In the genomic region with DNA sequence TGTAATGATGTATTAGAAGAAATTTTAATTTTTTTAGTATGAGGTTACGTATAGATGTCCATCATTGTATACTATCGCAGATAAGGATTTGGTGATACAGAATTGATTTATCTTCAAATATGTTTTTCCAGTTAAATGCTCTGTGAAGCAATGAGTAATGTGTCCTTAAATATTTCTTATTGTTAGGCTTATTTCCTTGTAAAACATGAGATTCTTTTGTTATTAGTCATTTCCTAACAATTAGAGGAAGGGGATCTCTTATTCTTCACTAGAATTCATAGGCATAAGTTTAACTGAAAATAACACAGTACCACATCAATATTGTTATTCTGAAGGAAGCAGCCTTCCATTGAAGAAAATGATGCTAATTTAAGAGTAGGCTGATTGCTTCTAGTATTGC, we compare ENCODE assay signal across 16 cellular contexts. TPM values are rescaled to one million over a fixed set of nuclear protein-coding genes. Genes with fewer than 3 reads are reported as not detected.
DNase-seq lines count a peak whose midpoint lies in the region; ATAC-seq, FAIRE-seq and TF ChIP-seq lines count a peak whose summit lies in the region.
"Had no signal": no experiment of that assay in that cellular context is flagged by ENCODE, and none has a peak within 500 bp of the region (broad histone marks: within the 10 kb centered on the region; RNA-seq: fewer than 3 reads in every experiment).

No MANE protein-coding gene starts in this region.

- SMC1A ChIA-PET in GM12878 (lab: Charles Lee; ENCODE audit: uncharacterized antibody, unreplicated experiment), result interaction anchor here (1.0 to 2.3 kb wide), 3 partner anchors 11 to 45 kb away, joined by 3 to 7 read pairs (median 4); no protein-coding TSS in a partner anchor

- CTCF ChIA-PET in GM12878 (lab: Yijun Ruan, JAX), result no interaction called here

- peaks cover 31% of the 10 kb centered on the region for H3K36me3 ChIP-seq in RWPE2 (ENCODE audit: low read depth)
- no peaks in the 10 kb centered on the region for H3K36me3 ChIP-seq in GM12878 (ENCODE audit: control insufficient read depth in 2 of 2, insufficient read depth in 2 of 2, low read length in 1 of 2)
- H3K36me3 ChIP-seq: BLaER1 treated with 17β-estradiol and CSF1 and Interleukin-3, amounts not matched to agents 10 nM and 100 nM had no signal

- RAD21 ChIA-PET in GM12878 (lab: Charles Lee; ENCODE audit: unreplicated experiment), result no interaction called here

- no peak overlapping the region for H3K9ac ChIP-seq in GM12878 (ENCODE audit: control insufficient read depth, insufficient read depth, low read length)
- H3K9ac ChIP-seq: BLaER1 treated with 17β-estradiol and CSF1 and Interleukin-3, amounts not matched to agents 10 nM and 100 nM had no signal

- H4K20me1 ChIP-seq in GM12878 (ENCODE audit: control insufficient read depth, insufficient read depth), result no peaks in the 10 kb centered on the region
- H4K20me1 ChIP-seq: BLaER1 treated with 17β-estradiol and CSF1 and Interleukin-3, amounts not matched to agents 10 nM and 100 nM had no signal

- no peak for TF ChIP-seq EP300 in GM12878 (IDR thresholded peaks at IDR 0.05; ENCODE audit: borderline replicate concordance in 1 of 2, control insufficient read depth in 1 of 2, low read depth in 2 of 2, low read length in 2 of 2)

- TF ChIP-seq RAD21 in GM12878 (IDR thresholded peaks at IDR 0.05; ENCODE audit: insufficient read depth, low read depth, low read length), result no peak

- H3K27me3 ChIP-seq in RWPE2 (ENCODE audit: insufficient read depth, poor library complexity, severe bottlenecking), result no peaks in the 10 kb centered on the region
- H3K27me3 ChIP-seq in GM12878 (replicated peaks in 1 of 2; ENCODE audit: control insufficient read depth in 2 of 2, insufficient read depth in 2 of 2, low read length in 1 of 2), result no peaks in the 10 kb centered on the region
- H3K27me3 ChIP-seq: BLaER1 treated with 17β-estradiol and CSF1 and Interleukin-3, amounts not matched to agents 10 nM and 100 nM had no signal

- TF ChIP-seq CTCF in RWPE2 (IDR thresholded peaks at IDR 0.05; ENCODE audit: poor library complexity, severe bottlenecking), result no peak
- TF ChIP-seq CTCF in GM12878 (IDR thresholded peaks at IDR 0.05 in 2 of 3, conservative IDR thresholded peaks at IDR 0.05 in 1 of 3; ENCODE audit: control insufficient read depth in 2 of 3, extremely low read depth in 1 of 3, insufficient read depth in 1 of 3, low read depth in 3 of 3, low read length in 3 of 3), result no peak
- no peak for TF ChIP-seq CTCF in D721Med (IDR thresholded peaks at IDR 0.05; ENCODE audit: insufficient read depth, missing control alignments)

- in situ Hi-C loops in GM12878 (cut with MboI), result no loop called here

- peak; percentile 33 for DNase-seq in ELR (ENCODE audit: low read depth)
- no peak for DNase-seq in RWPE2 (ENCODE audit: low spot score)
- DNase-seq in GM12878 (ENCODE audit: low read depth, low spot score), result no peak
- DNase-seq in pulmonary artery endothelial cell (ENCODE audit: low read depth, low spot score), result peak; percentile 51
- no peak for DNase-seq in D721Med (ENCODE audit: insufficient read length, low spot score)
- DNase-seq in T1000 (lab: John Stamatoyannopoulos, UW), result no peak
- no peak for DNase-seq in NK-92 treated with Interleukin-12 subunit alpha and Interleukin-12 subunit beta, amount 100 ng/mL, for 24 hours (lab: John Stamatoyannopoulos, UW)
- DNase-seq in NCI-H146 (lab: John Stamatoyannopoulos, UW), result no peak
- DNase-seq: ACHN; CD4-positive, CD25-positive, alpha-beta regulatory T cell; DMS 273 treated with DMSO at 0.1 percent for 48 hours; GOT3; H9 had no signal

- H2AFZ ChIP-seq in GM12878 (ENCODE audit: control insufficient read depth, low read depth, low read length), result no peak overlapping the region

- FAIRE-seq in GM12878 (lab: Jason Lieb, UNC) (peak; percentile 35), D721Med (lab: Jason Lieb, UNC) (no peak)
- FAIRE-seq: GM12892, GM19239 had no signal

- ATAC-seq in RWPE2 (ENCODE audit: low read depth), result no peak
- ATAC-seq in GM12878, result no peak

- 98% methylated on average over 2 of the region's 2 CpGs for WGBS in GM12878 (ENCODE audit: insufficient coverage, insufficient replicate concordance, low lambda C conversion rate, missing lambda C conversion rate)

- no peak overlapping the region for H3K4me3 ChIP-seq in RWPE2 (ENCODE audit: severe bottlenecking)
- no peak overlapping the region for H3K4me3 ChIP-seq in GM12878
- H3K4me3 ChIP-seq: BLaER1 treated with 17β-estradiol and CSF1 and Interleukin-3, amounts not matched to agents 10 nM and 100 nM had no signal

- H3K4me1 ChIP-seq in RWPE2 (ENCODE audit: insufficient read depth, poor library complexity, severe bottlenecking) (peaks cover 15% of the 10 kb centered on the region), GM12878 (ENCODE audit: control insufficient read depth, insufficient read depth, low read length) (no peaks in the 10 kb centered on the region)
- H3K4me1 ChIP-seq: BLaER1 treated with 17β-estradiol and CSF1 and Interleukin-3, amounts not matched to agents 10 nM and 100 nM had no signal

- TF ChIP-seq POLR2A in GM12878 (IDR thresholded peaks at IDR 0.05; ENCODE audit: low read depth, low read length), result no peak

- POLR2A ChIA-PET in GM12878 (lab: Charles Lee), result no interaction called here

- H3K9me3 ChIP-seq in RWPE2 (ENCODE audit: severe bottlenecking) (no peaks in the 10 kb centered on the region), GM12878 (replicated peaks; ENCODE audit: control insufficient read depth, insufficient read depth, low read length) (no peaks in the 10 kb centered on the region)
- H3K9me3 ChIP-seq: BLaER1 treated with 17β-estradiol and CSF1 and Interleukin-3, amounts not matched to agents 10 nM and 100 nM had no signal

- BruUV-seq in GM12878 (replicated peaks; lab: Mats Ljungman, UMichigan), result no TSS peak

- H3K27ac ChIP-seq in RWPE2 (ENCODE audit: poor library complexity, severe bottlenecking) (peak overlapping the region; percentile 4), GM12878 (ENCODE audit: control insufficient read depth, insufficient read depth) (no peak overlapping the region)
- H3K27ac ChIP-seq: BLaER1 treated with 17β-estradiol and CSF1 and Interleukin-3, amounts not matched to agents 10 nM and 100 nM had no signal

- intact Hi-C loops in GM12878 (cut with micrococcal nuclease; ENCODE audit: unreplicated experiment), result no loop called here

- no peak overlapping the region for H3K4me2 ChIP-seq in GM12878 (ENCODE audit: control insufficient read depth, insufficient read depth)
- H3K4me2 ChIP-seq: BLaER1 treated with 17β-estradiol and CSF1 and Interleukin-3, amounts not matched to agents 10 nM and 100 nM had no signal

- no peaks in the 10 kb centered on the region for H3K79me2 ChIP-seq in GM12878 (ENCODE audit: control insufficient read depth, insufficient read depth, low read length)

TF ChIP-seq in GM12878, 131 proteins besides CTCF, POLR2A, EP300 and RAD21:
- TF ChIP-seq MTA2 (IDR thresholded peaks at IDR 0.05; ENCODE audit: low read depth) (no peak), KLF5 (IDR thresholded peaks at IDR 0.05; ENCODE audit: partially characterized antibody) (no peak), RUNX3 (IDR thresholded peaks at IDR 0.05; ENCODE audit: low read length) (no peak), BMI1 (IDR thresholded peaks at IDR 0.05; ENCODE audit: borderline replicate concordance) (no peak), ZNF622 (IDR thresholded peaks at IDR 0.05) (no peak), SP1 (IDR thresholded peaks at IDR 0.05; ENCODE audit: low read depth, low read length) (no peak)
- TF ChIP-seq, protein P1, sequence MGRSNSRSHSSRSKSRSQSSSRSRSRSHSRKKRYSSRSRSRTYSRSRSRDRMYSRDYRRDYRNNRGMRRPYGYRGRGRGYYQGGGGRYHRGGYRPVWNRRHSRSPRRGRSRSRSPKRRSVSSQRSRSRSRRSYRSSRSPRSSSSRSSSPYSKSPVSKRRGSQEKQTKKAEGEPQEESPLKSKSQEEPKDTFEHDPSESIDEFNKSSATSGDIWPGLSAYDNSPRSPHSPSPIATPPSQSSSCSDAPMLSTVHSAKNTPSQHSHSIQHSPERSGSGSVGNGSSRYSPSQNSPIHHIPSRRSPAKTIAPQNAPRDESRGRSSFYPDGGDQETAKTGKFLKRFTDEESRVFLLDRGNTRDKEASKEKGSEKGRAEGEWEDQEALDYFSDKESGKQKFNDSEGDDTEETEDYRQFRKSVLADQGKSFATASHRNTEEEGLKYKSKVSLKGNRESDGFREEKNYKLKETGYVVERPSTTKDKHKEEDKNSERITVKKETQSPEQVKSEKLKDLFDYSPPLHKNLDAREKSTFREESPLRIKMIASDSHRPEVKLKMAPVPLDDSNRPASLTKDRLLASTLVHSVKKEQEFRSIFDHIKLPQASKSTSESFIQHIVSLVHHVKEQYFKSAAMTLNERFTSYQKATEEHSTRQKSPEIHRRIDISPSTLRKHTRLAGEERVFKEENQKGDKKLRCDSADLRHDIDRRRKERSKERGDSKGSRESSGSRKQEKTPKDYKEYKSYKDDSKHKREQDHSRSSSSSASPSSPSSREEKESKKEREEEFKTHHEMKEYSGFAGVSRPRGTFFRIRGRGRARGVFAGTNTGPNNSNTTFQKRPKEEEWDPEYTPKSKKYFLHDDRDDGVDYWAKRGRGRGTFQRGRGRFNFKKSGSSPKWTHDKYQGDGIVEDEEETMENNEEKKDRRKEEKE (IDR thresholded peaks at IDR 0.05), result no peak
TF ChIP-seq in GM12878: peak in this region for 0.

RNA-seq across cellular contexts. Expression of a gene that starts 15.5 kb away (rescaled TPM):
- total RNA-seq in GM12878 (2013; cell fraction: nucleolus; rRNA removed), result 4.4 and 11.1 TPM in 2 replicates
- total RNA-seq in GM12878 (2014; rRNA removed) (0.49 TPM in 1 of 2 replicates, not detected in the other), GM12878 (2014; rRNA removed; fragmentation: Illumina TruSeq; extraction: Trizol) (0.04 TPM in 1 of 2 replicates, not detected in the other), GM12878 (2021) (0.35 and 0.67 TPM in 2 replicates), pulmonary artery endothelial cell (0.11 and 0.33 TPM in 2 replicates)
- not detected for polyA plus RNA-seq in GM12878 (2011; ENCODE audit: low read depth)
- polyA plus RNA-seq in GM12878 (2011; rRNA removed) (0.26 TPM in 1 of 2 replicates, not detected in the other), GM12878 (2014; fragmentation: Illumina TruSeq; extraction: Trizol) (0.06 TPM in 1 of 2 replicates, not detected in the other), GM12878 (2014; fragmentation: Nextera tagmentation; extraction: Ambion mirVana) (under 1 TPM in 1 of 2 experiments, not detected in 1; 0.04 TPM), GM12878 (2014; rRNA removed) (0.09 and 0.33 TPM in 2 replicates), GM12878 (2016; fragmentation: Nextera tagmentation; extraction: Ambion mirVana) (under 1 TPM; 0.20 to 0.35 TPM)
- 0.12 and 0.28 TPM in 2 replicates for polyA plus RNA-seq in GM12878 (2011; cell fraction: cytosol; rRNA removed)
- polyA plus RNA-seq in GM12878 (2011; cell fraction: nucleus; rRNA removed), result 2.3 and 3.1 TPM in 2 replicates
- 0.12 and 0.28 TPM in 2 replicates for polyA plus RNA-seq in GM12878 (2012)
- polyA minus RNA-seq in GM12878 (2011; rRNA and poly(A)+ RNA removed), result 0.37 and 1.6 TPM in 2 replicates
- 0.40 and 1.2 TPM in 2 replicates for polyA minus RNA-seq in GM12878 (2011; cell fraction: cytosol; rRNA and poly(A)+ RNA removed)
- polyA minus RNA-seq in GM12878 (2011; cell fraction: nucleus; rRNA and poly(A)+ RNA removed), result 6.9 and 10.2 TPM in 2 replicates
- total RNA-seq: CD4-positive, CD25-positive, alpha-beta regulatory T cell had no signal
- polyA plus RNA-seq: CD4-positive, CD25-positive, alpha-beta regulatory T cell had no signal

Comparison
In these comparisons a context has a peak if more than half of its experiments do, and no peak if none do; other contexts are left out.
1. DNase-seq: peak in ELR (single experiment) and pulmonary artery endothelial cell (single experiment); none in RWPE2 (single experiment), GM12878 (single experiment), D721Med (single experiment), T1000 (single experiment), NK-92 treated with Interleukin-12 subunit alpha and Interleukin-12 subunit beta, amount 100 ng/mL, for 24 hours (single experiment) and NCI-H146 (single experiment).